In the genomic region with DNA sequence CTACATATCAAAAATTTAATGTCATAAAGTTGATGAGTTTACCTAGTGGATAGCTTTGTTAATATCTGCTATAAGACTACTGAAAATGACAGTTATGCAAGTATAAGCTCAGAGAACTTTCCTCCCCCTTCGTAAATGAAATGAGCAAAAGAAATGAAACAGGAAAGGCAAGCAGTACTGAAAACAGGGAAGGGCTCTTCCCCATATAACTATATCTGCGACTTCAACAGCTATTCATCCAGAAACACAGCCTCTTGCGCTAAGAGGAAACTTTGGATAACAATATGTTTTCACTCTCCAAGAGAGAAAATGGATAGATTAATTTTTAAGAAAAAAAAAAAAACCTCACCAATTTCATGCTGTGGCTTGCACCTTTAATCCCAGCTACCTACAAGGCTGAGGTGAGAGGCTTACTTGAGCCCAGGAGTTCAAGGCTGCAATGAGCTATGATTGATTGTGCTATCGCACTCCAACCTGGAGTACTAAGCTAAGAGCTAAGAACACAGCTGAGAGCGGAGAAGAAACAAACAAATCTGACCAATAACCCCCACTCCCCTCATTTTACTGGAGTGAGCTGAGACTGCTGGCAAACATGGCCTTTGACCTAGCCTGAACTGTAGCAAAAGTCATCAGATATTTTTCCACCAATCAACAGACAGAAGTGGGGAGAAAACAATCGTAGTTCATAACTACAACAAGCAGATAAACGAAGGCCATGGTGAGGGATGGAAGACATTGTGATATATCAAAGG, we compare ENCODE assay signal across 23 cellular contexts. TPM values are rescaled to one million over a fixed set of nuclear protein-coding genes. Genes with fewer than 3 reads are reported as not detected.
DNase-seq lines count a peak whose midpoint lies in the region; ATAC-seq and TF ChIP-seq lines count a peak whose summit lies in the region.
"Had no signal": no experiment of that assay in that cellular context is flagged by ENCODE, and none has a peak within 500 bp of the region (broad histone marks: within the 10 kb centered on the region; RNA-seq: fewer than 3 reads in every experiment).

No MANE protein-coding gene starts in this region.

- H3K79me2 ChIP-seq in H9 (ENCODE audit: insufficient read depth, low read length) (no peaks in the 10 kb centered on the region), PC-3 (ENCODE audit: low read length) (no peaks in the 10 kb centered on the region), PC-9 (ENCODE audit: low read depth) (no peaks in the 10 kb centered on the region)

- H3K27ac ChIP-seq in H9 (ENCODE audit: insufficient read length, low read depth, low read length) (no peak overlapping the region), PC-3 (ENCODE audit: low read length) (no peak overlapping the region), left lung (no peak overlapping the region), PC-9 (no peak overlapping the region)

- ATAC-seq in PC-3 (no peak), left lung (peak; percentile 82), sciatic nerve (no peak)
- no peak for ATAC-seq in activated naive CD8-positive, alpha-beta T cell treated with anti-CD3 and anti-CD28 coated beads, Interleukin-2, amount 50 U/mL, for 24 hours

- no peak for DNase-seq in H9
- no peak for DNase-seq in PC-3
- no peak for DNase-seq in left lung
- DNase-seq in nephron progenitor cell = no peak
- no peak for DNase-seq in sciatic nerve (ENCODE audit: low spot score)
- no peak for DNase-seq in NCI-H1417 treated with DMSO at 0.1 percent for 48 hours (lab: John Stamatoyannopoulos, UW)
- DNase-seq in activated naive CD8-positive, alpha-beta T cell treated with anti-CD3 and anti-CD28 coated beads, Interleukin-2, amount 50 U/mL, for 24 hours = no peak
- no peak for DNase-seq in PC-9
- DNase-seq: CD8-positive, alpha-beta memory T cell; DMS153; DND-41; H7; KBM-7; MG63; NCI-H1105 treated with DMSO at 0.1 percent for 48 hours; NCI-H2029 treated with DMSO at 0.1 percent for 48 hours; NCI-H446 treated with DMSO at 0.1 percent for 48 hours; NCI-H526 had no signal

- intact Hi-C loops in PC-3 (cut with micrococcal nuclease) (no loop called here), left lung (cut with DNase I) (no loop called here), sciatic nerve (cut with DNase I) (no loop called here), PC-9 (cut with micrococcal nuclease; ENCODE audit: unreplicated experiment) (no loop called here)

- H3K27me3 Mint-ChIP-seq in H9 (ENCODE audit: low read depth) (no peaks in the 10 kb centered on the region; the same call in 1 of the 2 replicates), nephron progenitor cell (ENCODE audit: low read depth, poor library complexity) (no peaks in the 10 kb centered on the region)
- H3K27me3 Mint-ChIP-seq in activated naive CD8-positive, alpha-beta T cell treated with anti-CD3 and anti-CD28 coated beads, Interleukin-2, amount 50 U/mL, for 24 hours = no peaks in the 10 kb centered on the region

- H3K4me1 ChIP-seq in H9 (ENCODE audit: insufficient read depth, low read length) (no peaks in the 10 kb centered on the region), PC-3 (ENCODE audit: insufficient read depth, low read length) (no peaks in the 10 kb centered on the region), left lung (no peaks in the 10 kb centered on the region), PC-9 (replicated peaks; ENCODE audit: insufficient read depth) (no peaks in the 10 kb centered on the region)

- H2AK5ac ChIP-seq in H9 (ENCODE audit: insufficient read length, low read length) = no peak overlapping the region

- H4K8ac ChIP-seq in H9 (replicated peaks; ENCODE audit: insufficient read length, low read depth, low read length) = no peak overlapping the region

- no peaks in the 10 kb centered on the region for H3K36me3 Mint-ChIP-seq in H9 (ENCODE audit: insufficient read depth in 1 of 3, low read depth in 3 of 3)
- H3K36me3 Mint-ChIP-seq in nephron progenitor cell (ENCODE audit: low read depth) = no peaks in the 10 kb centered on the region
- no peaks in the 10 kb centered on the region for H3K36me3 Mint-ChIP-seq in activated naive CD8-positive, alpha-beta T cell treated with anti-CD3 and anti-CD28 coated beads, Interleukin-2, amount 50 U/mL, for 24 hours (ENCODE audit: low read depth)
- H3K36me3 Mint-ChIP-seq: CD14-positive monocyte had no signal

- no peak overlapping the region for H4K5ac ChIP-seq in H9 (ENCODE audit: insufficient read length, low read depth, low read length)

- H3F3A ChIP-seq in PC-3 (ENCODE audit: low read length, unreplicated experiment) = no peaks in the 10 kb centered on the region
- H3F3A ChIP-seq in PC-9 (ENCODE audit: insufficient read depth, low read depth) = no peaks in the 10 kb centered on the region

- 0 out of 2 replicates have a peak overlapping the region, but pooled peaks have one; percentile 33 for H2BK15ac ChIP-seq in H9 (ENCODE audit: low read depth, low read length)

- H3K14ac ChIP-seq in H9 (ENCODE audit: insufficient read depth, low read length) = no peak overlapping the region

- H3K9me3 Mint-ChIP-seq in H9 (peaks cover 0 to 3% of the 10 kb centered on the region in 2 experiments; a peak in 1 of 5 replicates), nephron progenitor cell (no peaks in the 10 kb centered on the region)
- H3K9me3 Mint-ChIP-seq in activated naive CD8-positive, alpha-beta T cell treated with anti-CD3 and anti-CD28 coated beads, Interleukin-2, amount 50 U/mL, for 24 hours = no peaks in the 10 kb centered on the region
- H3K9me3 Mint-ChIP-seq: CD8-positive, alpha-beta memory T cell had no signal

- H2BK20ac ChIP-seq in H9 (ENCODE audit: low read depth, low read length, poor library complexity, severe bottlenecking) = no peak overlapping the region

- H3K23me2 ChIP-seq in H9 (ENCODE audit: insufficient read length, low read depth, low read length, poor library complexity, severe bottlenecking) = no peaks in the 10 kb centered on the region

- POLR2A ChIA-PET in PC-3 (lab: Charles Lee; ENCODE audit: unreplicated experiment) (no interaction called here), PC-9 (lab: Charles Lee; ENCODE audit: unreplicated experiment) (no interaction called here)

- H3K4me2 ChIP-seq in H9 (ENCODE audit: insufficient read depth, insufficient read length, low read length) (no peak overlapping the region), PC-3 (ENCODE audit: low read length) (no peak overlapping the region), PC-9 (no peak overlapping the region)

- no peak overlapping the region for H3K4ac ChIP-seq in H9 (ENCODE audit: low read depth, low read length)

- H2BK5ac ChIP-seq in H9 (ENCODE audit: insufficient read length, low read length) = no peak overlapping the region

- H2AFZ ChIP-seq in H9 (ENCODE audit: low read length) (no peak overlapping the region), PC-3 (ENCODE audit: low read length) (peak overlapping the region; percentile 29; the same call in 1 of the 2 replicates), PC-9 (no peak overlapping the region; the same call in 1 of the 2 replicates)

- H3K9me3 ChIP-seq in H9 (ENCODE audit: control insufficient read depth, low read depth, low read length) (no peaks in the 10 kb centered on the region), PC-3 (ENCODE audit: low read length) (no peaks in the 10 kb centered on the region), left lung (no peaks in the 10 kb centered on the region), PC-9 (ENCODE audit: insufficient read depth, low read depth) (no peaks in the 10 kb centered on the region)
- H3K9me3 ChIP-seq: MG63 had no signal

- H3K56ac ChIP-seq in H9 (ENCODE audit: insufficient read length, low read depth, low read length) = no peak overlapping the region

- H3K27ac Mint-ChIP-seq in H9 (no peak overlapping the region), nephron progenitor cell (peak overlapping the region; percentile 53)
- no peak overlapping the region for H3K27ac Mint-ChIP-seq in activated naive CD8-positive, alpha-beta T cell treated with anti-CD3 and anti-CD28 coated beads, Interleukin-2, amount 50 U/mL, for 24 hours
- H3K27ac Mint-ChIP-seq: B cell; CD14-positive monocyte; CD8-positive, alpha-beta memory T cell had no signal

- no peaks in the 10 kb centered on the region for H4K20me1 ChIP-seq in H9 (ENCODE audit: control insufficient read depth, insufficient read depth, insufficient read length)
- H4K20me1 ChIP-seq in PC-3 (ENCODE audit: low read length) = no peaks in the 10 kb centered on the region
- H4K20me1 ChIP-seq in PC-9 (ENCODE audit: insufficient read depth) = no peaks in the 10 kb centered on the region

- no CpG with 5 or more reads among the region's 7 CpGs for WGBS in H9 (ENCODE audit: extremely low coverage, insufficient read length, low lambda C conversion rate)

- H3K9me2 ChIP-seq in PC-3 (replicated peaks; ENCODE audit: low read length) (no peaks in the 10 kb centered on the region), PC-9 (ENCODE audit: insufficient read depth) (no peaks in the 10 kb centered on the region)

- no peak for TF ChIP-seq CTCF in H9 (conservative IDR thresholded peaks at IDR 0.05)
- TF ChIP-seq CTCF in PC-3 (conservative IDR thresholded peaks at IDR 0.05; ENCODE audit: low read depth, low read length) = no peak
- TF ChIP-seq CTCF in left lung (IDR thresholded peaks at IDR 0.05) = no peak
- no peak for TF ChIP-seq CTCF in nephron progenitor cell (IDR thresholded peaks at IDR 0.05)
- no peak for TF ChIP-seq CTCF in PC-9 (conservative IDR thresholded peaks at IDR 0.05)

- no peaks in the 10 kb centered on the region for H3K79me1 ChIP-seq in H9 (ENCODE audit: insufficient read depth, low read depth, low read length, poor library complexity, severe bottlenecking)

- H3K4me3 ChIP-seq in PC-3 (ENCODE audit: low read length) = no peak overlapping the region
- H3K4me3 ChIP-seq in left lung = no peak overlapping the region
- H3K4me3 ChIP-seq in PC-9 = no peak overlapping the region
- H3K4me3 ChIP-seq: MG63 had no signal

- no peak overlapping the region for H3T11ph ChIP-seq in H9 (ENCODE audit: low read length)

- no peaks in the 10 kb centered on the region for H3K27me3 ChIP-seq in H9 (ENCODE audit: insufficient read depth, low read length)
- no peaks in the 10 kb centered on the region for H3K27me3 ChIP-seq in PC-3 (ENCODE audit: low read length)
- no peaks in the 10 kb centered on the region for H3K27me3 ChIP-seq in left lung
- H3K27me3 ChIP-seq in PC-9 (ENCODE audit: insufficient read depth, low read depth) = no peaks in the 10 kb centered on the region
- H3K27me3 ChIP-seq: MG63 had no signal

- no peak overlapping the region for H3K9ac ChIP-seq in H9 (ENCODE audit: extremely low read depth, insufficient read length, low read length)
- no peak overlapping the region for H3K9ac ChIP-seq in PC-3 (ENCODE audit: low read length)

- no peak overlapping the region for H3K4me3 Mint-ChIP-seq in H9
- no peak overlapping the region for H3K4me3 Mint-ChIP-seq in nephron progenitor cell
- no peak overlapping the region for H3K4me3 Mint-ChIP-seq in activated naive CD8-positive, alpha-beta T cell treated with anti-CD3 and anti-CD28 coated beads, Interleukin-2, amount 50 U/mL, for 24 hours
- H3K4me3 Mint-ChIP-seq: B cell; CD14-positive monocyte; CD8-positive, alpha-beta memory T cell had no signal

- H3K18ac ChIP-seq in H9 (ENCODE audit: insufficient read length, low read depth, low read length) = no peak overlapping the region

- H3K36me3 ChIP-seq in PC-3 (ENCODE audit: low read depth, low read length) (no peaks in the 10 kb centered on the region), left lung (no peaks in the 10 kb centered on the region), PC-9 (ENCODE audit: low read depth) (no peaks in the 10 kb centered on the region)
- H3K36me3 ChIP-seq: MG63 had no signal

- CTCF ChIA-PET in PC-3 (lab: Charles Lee) (no interaction called here), PC-9 (lab: Charles Lee) (no interaction called here)

- no peak overlapping the region for H4K91ac ChIP-seq in H9 (ENCODE audit: insufficient read length, low read depth, low read length)

- BruUV-seq in PC-3 (replicated peaks; lab: Mats Ljungman, UMichigan) (no TSS peak), PC-9 (replicated peaks; lab: Mats Ljungman, UMichigan) (no TSS peak)

- no peak overlapping the region for H2BK120ac ChIP-seq in H9 (ENCODE audit: low read depth, low read length, poor library complexity, severe bottlenecking)

- H3K23ac ChIP-seq in H9 (ENCODE audit: insufficient read length, low read depth, low read length) = no peak overlapping the region

- H3K4me1 Mint-ChIP-seq in H9 (no peaks in the 10 kb centered on the region), nephron progenitor cell (peaks cover 6% of the 10 kb centered on the region)
- H3K4me1 Mint-ChIP-seq in activated naive CD8-positive, alpha-beta T cell treated with anti-CD3 and anti-CD28 coated beads, Interleukin-2, amount 50 U/mL, for 24 hours = no peaks in the 10 kb centered on the region
- H3K4me1 Mint-ChIP-seq: B cell; CD14-positive monocyte; CD8-positive, alpha-beta memory T cell had no signal

- no peak overlapping the region for H2BK12ac ChIP-seq in H9 (ENCODE audit: insufficient read length, low read depth, low read length)

RNA-seq across cellular contexts. Expression of a gene that starts 29.0 kb away (rescaled TPM):
- 8.0 and 8.7 TPM in 2 replicates for total RNA-seq in H9 (2021)
- total RNA-seq in PC-3 (2014; rRNA removed) = 7.3 and 7.4 TPM in 2 replicates
- 1 to 10 TPM; 4.8 to 5.4 TPM for total RNA-seq in left lung
- total RNA-seq in sciatic nerve = 9.5 TPM
- total RNA-seq in PC-9 (2021) = 7.5 and 11.4 TPM in 2 replicates

RNA-seq across cellular contexts. Expression of a gene that starts 31.9 kb away (rescaled TPM):
- total RNA-seq in H9 (2021) (not detected in 2 replicates), PC-3 (2014; rRNA removed) (0.17 TPM in 1 of 2 replicates, not detected in the other), left lung (1 to 10 TPM; 2.5 to 3.4 TPM), sciatic nerve (20.1 TPM), PC-9 (2021) (not detected in 2 replicates)
- total RNA-seq: A673; B cell; CD8-positive, alpha-beta memory T cell; H7; HT-29; LHCN-M2 had no signal

RNA-seq across cellular contexts. Expression of a gene that starts 54.3 kb away (rescaled TPM):
- total RNA-seq in H9 (2021) = not detected in 2 replicates
- total RNA-seq in PC-3 (2014; rRNA removed) = 0.69 and 1.2 TPM in 2 replicates
- total RNA-seq in left lung = 10 to 100 TPM; 10.2 to 59.2 TPM
- total RNA-seq in sciatic nerve = 13.5 TPM
- 6.5 and 6.7 TPM in 2 replicates for total RNA-seq in PC-9 (2021)
- total RNA-seq: A673, H7, HT-29, LHCN-M2 had no signal
